Comparison of ENCODE assay signal across 36 cellular contexts in genomic region chr10:97076781-97077180, GRCh38.
"Had no signal": no experiment of that assay in that cellular context is flagged by ENCODE, and none has a peak within 500 bp of the region (broad histone marks: within the 10 kb centered on the region; RNA-seq: fewer than 3 reads in every experiment).

No MANE protein-coding gene starts in this region.

- H3K36me3 ChIP-seq: ascending aorta, cardiac muscle cell had no signal

- H3K27me3 ChIP-seq: ascending aorta had no signal

- H3K27ac Mint-ChIP-seq: activated CD4-positive, alpha-beta memory T cell treated with anti-CD3 and anti-CD28 coated beads, Interleukin-2, amount 10 ng/mL, durations not matched to agents 7 days and 5 days; activated CD4-positive, alpha-beta T cell treated with anti-CD3 and anti-CD28 coated beads for 36 hours; activated CD4-positive, alpha-beta T cell treated with anti-CD3 and anti-CD28 coated beads, Interleukin-2, amount 10 ng/mL, durations not matched to agents 7 days and 5 days; activated CD8-positive, alpha-beta memory T cell treated with anti-CD3 and anti-CD28 coated beads, Interleukin-2, amount 10 ng/mL, durations not matched to agents 7 days and 5 days; activated CD8-positive, alpha-beta T cell treated with anti-CD3 and anti-CD28 coated beads, Interleukin-2, amount 10 ng/mL, durations not matched to agents 7 days and 5 days; activated naive CD4-positive, alpha-beta T cell treated with anti-CD3 and anti-CD28 coated beads, Interleukin-2, amount 10 ng/mL, durations not matched to agents 7 days and 5 days; activated naive CD4-positive, alpha-beta T cell treated with anti-CD3 and anti-CD28 coated beads, Interleukin-2, amount 50 U/mL, for 24 hours; activated naive CD8-positive, alpha-beta T cell; activated naive CD8-positive, alpha-beta T cell treated with anti-CD3 and anti-CD28 coated beads, Interleukin-2, amount 10 ng/mL, durations not matched to agents 7 days and 5 days; activated naive CD8-positive, alpha-beta T cell treated with anti-CD3 and anti-CD28 coated beads, Interleukin-2, amount 50 U/mL, for 24 hours; activated T-cell treated with anti-CD3 and anti-CD28 coated beads, Interleukin-2, amount 50 U/mL, for 24 hours; activated T-helper 2 cell treated with anti-CD3 and anti-CD28 coated beads, Interferon-gamma antibody, Interleukin-2, Interleukin-4, amounts not matched to agents 10 μg/mL and 5 μg/mL and 100 μg/mL, durations not matched to agents 14 hours and 24 hours and 36 hours; T-helper 1 cell treated with Interleukin-12 subunit alpha and Interleukin-12 subunit beta and Interleukin-4 antibody, amounts not matched to agents 30 μg/mL and 1 μg/mL, for 36 hours; T-helper 2 cell treated with Interferon-gamma antibody and Interleukin-4, amounts not matched to agents 5 μg/mL and 100 μg/mL, for 36 hours; WTC11 had no signal

- H3K9me3 ChIP-seq: ascending aorta had no signal

- DNase-seq: activated CD4-positive, alpha-beta memory T cell treated with anti-CD3 and anti-CD28 coated beads, Interleukin-2, amount 10 ng/mL, durations not matched to agents 7 days and 5 days; activated CD4-positive, alpha-beta T cell treated with anti-CD3 and anti-CD28 coated beads for 1 hour; activated CD4-positive, alpha-beta T cell treated with anti-CD3 and anti-CD28 coated beads for 36 hours; activated CD4-positive, alpha-beta T cell treated with anti-CD3 and anti-CD28 coated beads for 48 hours; activated CD4-positive, alpha-beta T cell treated with anti-CD3 and anti-CD28 coated beads, Interleukin-2, amount 10 ng/mL, durations not matched to agents 7 days and 5 days; activated CD4-positive, alpha-beta T cell treated with anti-CD3 and anti-CD28 coated beads, Interleukin-2, amount 50 U/mL, for 48 hours; activated CD4-positive, CD25-positive, alpha-beta regulatory T cell; activated CD8-positive, alpha-beta memory T cell treated with anti-CD3 and anti-CD28 coated beads for 24 hours; activated CD8-positive, alpha-beta memory T cell treated with anti-CD3 and anti-CD28 coated beads, Interleukin-2, amount 10 ng/mL, durations not matched to agents 7 days and 5 days; activated CD8-positive, alpha-beta memory T cell treated with anti-CD3 and anti-CD28 coated beads, Interleukin-2, amount 50 U/mL, for 48 hours; activated CD8-positive, alpha-beta T cell treated with anti-CD3 and anti-CD28 coated beads, Interleukin-2, amount 10 ng/mL, durations not matched to agents 7 days and 5 days; activated effector memory CD4-positive, alpha-beta T cell treated with Interleukin-2 at 50 U/mL for 16 hours; activated gamma-delta T cell; activated naive CD4-positive, alpha-beta T cell treated with anti-CD3 and anti-CD28 coated beads, Interleukin-2, amount 10 ng/mL, durations not matched to agents 7 days and 5 days; activated naive CD4-positive, alpha-beta T cell treated with Interleukin-2 at 50 U/mL for 16 hours; activated naive CD8-positive, alpha-beta T cell treated with anti-CD3 and anti-CD28 coated beads, Interleukin-2, amount 10 ng/mL, durations not matched to agents 7 days and 5 days; activated naive CD8-positive, alpha-beta T cell treated with anti-CD3 and anti-CD28 coated beads, Interleukin-2, amount 50 U/mL, for 24 hours; activated T-cell treated with anti-CD3 and anti-CD28 coated beads, Interleukin-2, amount 50 U/mL, for 24 hours; activated T-cell treated with anti-CD3 and anti-CD28 coated beads, Interleukin-2, amount 50 U/mL, for 48 hours; amygdala; caudate nucleus; cerebellar nuclear complex; T-helper 2 cell; T-helper 9 cell had no signal

- H3K4me3 Mint-ChIP-seq: activated CD4-positive, alpha-beta memory T cell treated with anti-CD3 and anti-CD28 coated beads, Interleukin-2, amount 10 ng/mL, durations not matched to agents 7 days and 5 days; activated CD4-positive, alpha-beta T cell treated with anti-CD3 and anti-CD28 coated beads for 36 hours; activated CD4-positive, alpha-beta T cell treated with anti-CD3 and anti-CD28 coated beads, Interleukin-2, amount 10 ng/mL, durations not matched to agents 7 days and 5 days; activated CD8-positive, alpha-beta memory T cell treated with anti-CD3 and anti-CD28 coated beads, Interleukin-2, amount 10 ng/mL, durations not matched to agents 7 days and 5 days; activated CD8-positive, alpha-beta T cell treated with anti-CD3 and anti-CD28 coated beads, Interleukin-2, amount 10 ng/mL, durations not matched to agents 7 days and 5 days; activated naive CD4-positive, alpha-beta T cell treated with anti-CD3 and anti-CD28 coated beads, Interleukin-2, amount 10 ng/mL, durations not matched to agents 7 days and 5 days; activated naive CD4-positive, alpha-beta T cell treated with anti-CD3 and anti-CD28 coated beads, Interleukin-2, amount 50 U/mL, for 24 hours; activated naive CD8-positive, alpha-beta T cell; activated naive CD8-positive, alpha-beta T cell treated with anti-CD3 and anti-CD28 coated beads, Interleukin-2, amount 10 ng/mL, durations not matched to agents 7 days and 5 days; activated naive CD8-positive, alpha-beta T cell treated with anti-CD3 and anti-CD28 coated beads, Interleukin-2, amount 50 U/mL, for 24 hours; activated T-cell treated with anti-CD3 and anti-CD28 coated beads, Interleukin-2, amount 50 U/mL, for 24 hours; brain; central memory CD8-positive, alpha-beta T cell; T-helper 1 cell treated with Interleukin-12 subunit alpha and Interleukin-12 subunit beta and Interleukin-4 antibody, amounts not matched to agents 30 μg/mL and 1 μg/mL, for 36 hours; T-helper 2 cell treated with Interferon-gamma antibody and Interleukin-4, amounts not matched to agents 5 μg/mL and 100 μg/mL, for 36 hours; WTC11 had no signal

- H3K4me1 Mint-ChIP-seq: activated CD4-positive, alpha-beta T cell treated with anti-CD3 and anti-CD28 coated beads for 36 hours; activated CD4-positive, alpha-beta T cell treated with anti-CD3 and anti-CD28 coated beads, Interleukin-2, amount 10 ng/mL, durations not matched to agents 7 days and 5 days; activated CD8-positive, alpha-beta memory T cell treated with anti-CD3 and anti-CD28 coated beads, Interleukin-2, amount 10 ng/mL, durations not matched to agents 7 days and 5 days; activated naive CD4-positive, alpha-beta T cell treated with anti-CD3 and anti-CD28 coated beads, Interleukin-2, amount 10 ng/mL, durations not matched to agents 7 days and 5 days; activated naive CD4-positive, alpha-beta T cell treated with anti-CD3 and anti-CD28 coated beads, Interleukin-2, amount 50 U/mL, for 24 hours; activated naive CD8-positive, alpha-beta T cell treated with anti-CD3 and anti-CD28 coated beads, Interleukin-2, amount 10 ng/mL, durations not matched to agents 7 days and 5 days; activated naive CD8-positive, alpha-beta T cell treated with anti-CD3 and anti-CD28 coated beads, Interleukin-2, amount 50 U/mL, for 24 hours; central memory CD8-positive, alpha-beta T cell had no signal

- H3K27ac ChIP-seq: ascending aorta, cardiac muscle cell, VCaP had no signal

- ATAC-seq: activated CD4-positive, alpha-beta T cell treated with anti-CD3 and anti-CD28 coated beads for 36 hours; activated CD4-positive, CD25-positive, alpha-beta regulatory T cell treated with anti-CD3 and anti-CD28 coated beads, Interleukin-2, amount 50 U/mL, for 24 hours; activated CD8-positive, alpha-beta memory T cell treated with anti-CD3 and anti-CD28 coated beads, Interleukin-2, amount 10 ng/mL, durations not matched to agents 7 days and 5 days; activated CD8-positive, alpha-beta T cell treated with anti-CD3 and anti-CD28 coated beads, Interleukin-2, amount 10 ng/mL, durations not matched to agents 7 days and 5 days; activated naive CD8-positive, alpha-beta T cell treated with anti-CD3 and anti-CD28 coated beads, Interleukin-2, amount 50 U/mL, for 24 hours; WTC11 had no signal

- H3K36me3 Mint-ChIP-seq: activated CD8-positive, alpha-beta memory T cell treated with anti-CD3 and anti-CD28 coated beads, Interleukin-2, amount 10 ng/mL, durations not matched to agents 7 days and 5 days; activated naive CD4-positive, alpha-beta T cell treated with anti-CD3 and anti-CD28 coated beads, Interleukin-2, amount 10 ng/mL, durations not matched to agents 7 days and 5 days; activated naive CD4-positive, alpha-beta T cell treated with anti-CD3 and anti-CD28 coated beads, Interleukin-2, amount 50 U/mL, for 24 hours; activated naive CD8-positive, alpha-beta T cell; activated naive CD8-positive, alpha-beta T cell treated with anti-CD3 and anti-CD28 coated beads, Interleukin-2, amount 10 ng/mL, durations not matched to agents 7 days and 5 days; brain; WTC11 had no signal

- H3K4me3 ChIP-seq: ascending aorta, cardiac muscle cell had no signal

- H3K9me3 Mint-ChIP-seq: activated CD4-positive, alpha-beta memory T cell treated with anti-CD3 and anti-CD28 coated beads, Interleukin-2, amount 10 ng/mL, durations not matched to agents 7 days and 5 days; activated CD4-positive, alpha-beta T cell treated with anti-CD3 and anti-CD28 coated beads, Interleukin-2, amount 10 ng/mL, durations not matched to agents 7 days and 5 days; activated naive CD4-positive, alpha-beta T cell treated with anti-CD3 and anti-CD28 coated beads, Interleukin-2, amount 10 ng/mL, durations not matched to agents 7 days and 5 days; activated naive CD4-positive, alpha-beta T cell treated with anti-CD3 and anti-CD28 coated beads, Interleukin-2, amount 50 U/mL, for 24 hours; activated naive CD8-positive, alpha-beta T cell treated with anti-CD3 and anti-CD28 coated beads, Interleukin-2, amount 10 ng/mL, durations not matched to agents 7 days and 5 days; activated naive CD8-positive, alpha-beta T cell treated with anti-CD3 and anti-CD28 coated beads, Interleukin-2, amount 50 U/mL, for 24 hours; activated T-cell treated with anti-CD3 and anti-CD28 coated beads, Interleukin-2, amount 50 U/mL, for 24 hours; activated T-helper 2 cell treated with anti-CD3 and anti-CD28 coated beads, Interferon-gamma antibody, Interleukin-2, Interleukin-4, amounts not matched to agents 10 μg/mL and 5 μg/mL and 100 μg/mL, durations not matched to agents 14 hours and 24 hours and 36 hours; central memory CD8-positive, alpha-beta T cell; T-helper 1 cell treated with Interleukin-12 subunit alpha and Interleukin-12 subunit beta and Interleukin-4 antibody, amounts not matched to agents 30 μg/mL and 1 μg/mL, for 36 hours; T-helper 2 cell treated with Interferon-gamma antibody and Interleukin-4, amounts not matched to agents 5 μg/mL and 100 μg/mL, for 36 hours; WTC11 had no signal

- H3K4me1 ChIP-seq: ascending aorta had no signal
